19 cellular contexts compared by ENCODE assay signal in genomic region chr4:176642472-176642871, GRCh38.
A peak's percentile ranks its signal among the peaks of the same experiment; 100 is the strongest.
DNase-seq lines count a peak whose midpoint lies in the region; ATAC-seq, FAIRE-seq and TF ChIP-seq lines count a peak whose summit lies in the region.
"Had no signal": no experiment of that assay in that cellular context is flagged by ENCODE, and none has a peak within 500 bp of the region (broad histone marks: within the 10 kb centered on the region; RNA-seq: fewer than 3 reads in every experiment).

No MANE protein-coding gene starts in this region.

- H3K9ac ChIP-seq in SK-N-SH: no peak overlapping the region
- H3K9ac ChIP-seq: neural progenitor cell had no signal

- H4K20me1 ChIP-seq in SK-N-SH (ENCODE audit: insufficient read depth): no peaks in the 10 kb centered on the region

- intact Hi-C loops in sciatic nerve (cut with DNase I): no loop called here

- POLR2A ChIA-PET in SK-N-SH (lab: Yijun Ruan, JAX): no interaction called here

- H3K9me3 ChIP-seq in SK-N-SH: no peaks in the 10 kb centered on the region
- H3K9me3 ChIP-seq in small intestine (ENCODE audit: control insufficient read depth, low read depth): no peaks in the 10 kb centered on the region
- H3K9me3 ChIP-seq: lower lobe of right lung had no signal

- TF ChIP-seq RAD21 in SK-N-SH (IDR thresholded peaks at IDR 0.05; ENCODE audit: low read length) (no peak), Ishikawa (IDR thresholded peaks at IDR 0.05; ENCODE audit: low read depth) (0 out of 2 replicates have a peak, but pooled peaks have one; percentile 8)

- 0% methylated on average over 2 of the region's 2 CpGs for WGBS in SK-N-SH (ENCODE audit: low lambda C conversion rate)
- 35 to 75% (median 43%) methylated on average over 2 of the region's 2 CpGs for WGBS in small intestine, 3 donors

- no peak overlapping the region for H2AFZ ChIP-seq in SK-N-SH (ENCODE audit: low read depth)
- H2AFZ ChIP-seq: hepatocyte, neural progenitor cell had no signal

- H3K27me3 ChIP-seq in SK-N-SH (ENCODE audit: insufficient read depth) (no peaks in the 10 kb centered on the region), small intestine (ENCODE audit: control insufficient read depth in 2 of 2, insufficient read depth in 2 of 2, low read length in 2 of 2) (no peaks in the 10 kb centered on the region)
- H3K27me3 ChIP-seq: hepatocyte, neural progenitor cell had no signal

- H3K27ac ChIP-seq in SK-N-SH (ENCODE audit: low read depth in 2 of 2, low read length in 1 of 2): no peak overlapping the region
- no peak overlapping the region for H3K27ac ChIP-seq in small intestine (ENCODE audit: low read depth in 1 of 2, low read length in 1 of 2)
- H3K27ac ChIP-seq: hepatocyte, lower lobe of right lung, neural progenitor cell had no signal

- FAIRE-seq in small intestine (lab: Jason Lieb, UNC): no peak
- FAIRE-seq: GM18507 had no signal

- TF ChIP-seq EP300 in SK-N-SH (IDR thresholded peaks at IDR 0.05; ENCODE audit: borderline replicate concordance in 1 of 2, low read depth in 1 of 2, low read length in 1 of 2) (no peak), Ishikawa (IDR thresholded peaks at IDR 0.05; ENCODE audit: borderline replicate concordance) (no peak)

- 0 out of 2 replicates have a peak, but pooled peaks have one; percentile 8 for TF ChIP-seq CTCF in SK-N-SH (IDR thresholded peaks at IDR 0.05)

- no peak overlapping the region for H3K4me3 ChIP-seq in SK-N-SH (ENCODE audit: low read depth in 2 of 2, low read length in 1 of 2)
- no peak overlapping the region for H3K4me3 ChIP-seq in small intestine (ENCODE audit: low read depth in 1 of 2, low read length in 2 of 2)
- H3K4me3 ChIP-seq: hepatocyte, lower lobe of right lung, neural progenitor cell had no signal

- no peaks in the 10 kb centered on the region for H3K9me2 ChIP-seq in SK-N-SH

- DNase-seq in SK-N-SH: no peak
- DNase-seq in NCI-H2107 (lab: John Stamatoyannopoulos, UW): no peak
- no peak for DNase-seq in small intestine
- DNase-seq in G401 (ENCODE audit: low spot score): no peak
- no peak for DNase-seq in sciatic nerve (ENCODE audit: low spot score)
- DNase-seq: activated CD8-positive, alpha-beta memory T cell treated with anti-CD3 and anti-CD28 coated beads for 24 hours; activated naive CD4-positive, alpha-beta T cell treated with anti-CD3 and anti-CD28 coated beads, Interleukin-2, amount 50 U/mL, for 16 hours; Calu3; caudate nucleus; lower lobe of right lung; NCI-H1930; PC-3; T-helper 17 cell had no signal

- H3K4me1 ChIP-seq in SK-N-SH (ENCODE audit: control insufficient read depth in 1 of 2, insufficient read depth in 2 of 2, low read depth in 1 of 2, low read length in 1 of 2) (no peaks in the 10 kb centered on the region), small intestine (ENCODE audit: control insufficient read depth in 2 of 2, insufficient read depth in 1 of 2, low read depth in 1 of 2, low read length in 1 of 2) (no peaks in the 10 kb centered on the region)
- H3K4me1 ChIP-seq: lower lobe of right lung, neural progenitor cell had no signal

- H3F3A ChIP-seq in SK-N-SH (replicated peaks; ENCODE audit: insufficient read depth): peaks cover 6% of the 10 kb centered on the region

- in situ Hi-C loops in G401 (cut with HindIII; ENCODE audit: low sequenced_read_pairs): no loop called here

- CTCF ChIA-PET in SK-N-SH (lab: Yijun Ruan, JAX): interaction anchor here (0.8 kb wide), 1 partner anchor 9 kb away, joined by 3 read pairs; no protein-coding TSS in a partner anchor

- H3K4me2 ChIP-seq in SK-N-SH: no peak overlapping the region
- H3K4me2 ChIP-seq: hepatocyte, neural progenitor cell had no signal

- H3K36me3 ChIP-seq in SK-N-SH (replicated peaks in 1 of 2; ENCODE audit: control insufficient read depth in 1 of 2, insufficient read depth in 2 of 2, low read length in 1 of 2) (no peaks in the 10 kb centered on the region), small intestine (ENCODE audit: control insufficient read depth in 2 of 2, insufficient read depth in 2 of 2, low read length in 2 of 2) (no peaks in the 10 kb centered on the region)
- H3K36me3 ChIP-seq: lower lobe of right lung, neural progenitor cell had no signal

- no peaks in the 10 kb centered on the region for H3K79me2 ChIP-seq in SK-N-SH (ENCODE audit: insufficient read depth)
- H3K79me2 ChIP-seq: hepatocyte had no signal

- ATAC-seq in SK-N-SH treated with all-trans-retinoic acid at 6 μM for 48 hours (no peak), HG02610 (IDR thresholded peaks at IDR 0.05; ENCODE audit: unreplicated experiment) (peak; percentile 87), sciatic nerve (no peak)
- ATAC-seq: lower lobe of right lung, PC-3, T-helper 17 cell had no signal

TF ChIP-seq in SK-N-SH, 30 proteins besides CTCF, POLR2A, EP300 and RAD21 (continues in another document):
- TF ChIP-seq REST (IDR thresholded peaks at IDR 0.05; ENCODE audit: low read depth, low read length): no peak

TF ChIP-seq in SK-N-SH treated with all-trans-retinoic acid at 6 μM for 48 hours, 23 proteins besides CTCF, POLR2A, EP300 and RAD21:
- TF ChIP-seq POU6F1 (CRISPR knock-in tag; IDR thresholded peaks at IDR 0.05; ENCODE audit: borderline replicate concordance, low read depth): no peak
- no peak for TF ChIP-seq CREB5 (CRISPR knock-in tag; IDR thresholded peaks at IDR 0.05; ENCODE audit: low read depth)
- no peak for TF ChIP-seq ZNF8 (CRISPR knock-in tag; IDR thresholded peaks at IDR 0.05)
- no peak for TF ChIP-seq CSDC2 (CRISPR knock-in tag; IDR thresholded peaks at IDR 0.05)
- no peak for TF ChIP-seq ZNF565 (CRISPR knock-in tag; conservative IDR thresholded peaks at IDR 0.05; ENCODE audit: low read depth)
- TF ChIP-seq RARB (CRISPR knock-in tag; IDR thresholded peaks at IDR 0.05): no peak

TF ChIP-seq in Ishikawa, 13 proteins besides CTCF, POLR2A, EP300 and RAD21:
- TF ChIP-seq USF1 (IDR thresholded peaks at IDR 0.05) (no peak), TEAD4 (IDR thresholded peaks at IDR 0.05) (no peak), REST (IDR thresholded peaks at IDR 0.05; ENCODE audit: low read depth) (no peak)
TF ChIP-seq in Ishikawa: peak in this region for 0.
